ENCODE assay signal across 8 cellular contexts in genomic region chr16:56450901-56451752, GRCh38. TPM values are rescaled to one million over a fixed set of nuclear protein-coding genes. Genes with fewer than 3 reads are reported as not detected.
DNase-seq lines count a peak whose midpoint lies in the region; ATAC-seq, FAIRE-seq and TF ChIP-seq lines count a peak whose summit lies in the region.

TSS of gene NUDT21 (minus strand) at chr16:56451332. CDS start at chr16:56451202, 130 bp downstream.
TSS of gene OGFOD1 (plus strand) at chr16:56451554. CDS start at chr16:56451613, 59 bp downstream.

- dilution Hi-C loops in IMR-90 (cut with HindIII; ENCODE audit: low sequenced_read_pairs, unreplicated experiment), result no loop called here
- dilution Hi-C loops in endothelial cell of umbilical vein (cut with MboI; ENCODE audit: extremely low pct_ligation_motif_present, low sequenced_read_pairs), result no loop called here

- H3K4ac ChIP-seq in IMR-90 (ENCODE audit: low read depth, low read length), result peak within 1 kb of the TSS; percentile 77

- H3K9me1 ChIP-seq in IMR-90 (ENCODE audit: insufficient read depth, low read length) (no peaks in the 10 kb centered on the region), endothelial cell of umbilical vein (replicated peaks; ENCODE audit: control insufficient read depth, extremely low read depth, insufficient read depth, low read length) (no peaks in the 10 kb centered on the region)

- H4K8ac ChIP-seq in IMR-90 (ENCODE audit: low read depth in 2 of 2, low read length in 2 of 2), result peak within 1 kb of the TSS; percentile 44 to 81; a peak in 3 of 4 replicates

- peak within 1 kb of the TSS; percentile 59 for H3K56ac ChIP-seq in IMR-90 (ENCODE audit: extremely low read depth, insufficient read depth, low read length)

- peak within 1 kb of the TSS; percentile 57 for H2BK5ac ChIP-seq in IMR-90 (ENCODE audit: low read depth, low read length, poor library complexity, severe bottlenecking)

- peak within 1 kb of the TSS; percentile 68 for H4K5ac ChIP-seq in IMR-90 (ENCODE audit: low read depth, low read length)

- peaks cover 65% of the 10 kb centered on the region for H3K79me2 ChIP-seq in endothelial cell of umbilical vein (ENCODE audit: control insufficient read depth, insufficient read depth, low read length)

- H3K9me3 ChIP-seq in IMR-90 (ENCODE audit: control insufficient read depth, insufficient read depth, low read length) (no peaks in the 10 kb centered on the region), endothelial cell of umbilical vein (replicated peaks; ENCODE audit: control insufficient read depth, insufficient read depth, low read length) (no peaks in the 10 kb centered on the region)

- H3K79me1 ChIP-seq in IMR-90 (ENCODE audit: low read depth in 1 of 2, low read length in 2 of 2), result peaks cover 16 to 47% of the 10 kb centered on the region in 2 experiments

- H3K4me2 ChIP-seq in IMR-90 (ENCODE audit: low read depth, low read length), result peak within 1 kb of the TSS; percentile 99
- peak within 1 kb of the TSS; percentile 90 for H3K4me2 ChIP-seq in endothelial cell of umbilical vein (ENCODE audit: insufficient read depth, low read length)

- CTCF ChIA-PET in IMR-90 (lab: Yijun Ruan, JAX) (interaction anchor here (1.0 kb wide), 2 partner anchors 19 to 149 kb away, joined by 3 read pairs; no protein-coding TSS in a partner anchor), endothelial cell of umbilical vein (lab: Charles Lee) (interaction anchor here (0.9 to 1.2 kb wide), 5 partner anchors 9 to 149 kb away, joined by 3 to 4 read pairs (median 3); no protein-coding TSS in a partner anchor)

- H3K23ac ChIP-seq in IMR-90 (ENCODE audit: low read depth, low read length), result peak within 1 kb of the TSS; percentile 75

- H3K27me3 ChIP-seq in IMR-90 (ENCODE audit: control insufficient read depth, insufficient read depth, low read length) (no peaks in the 10 kb centered on the region), endothelial cell of umbilical vein (ENCODE audit: control insufficient read depth in 2 of 2, insufficient read depth in 2 of 2, low read length in 2 of 2) (no peaks in the 10 kb centered on the region)

- no peak within 1 kb of the TSS for H3K18ac ChIP-seq in IMR-90 (ENCODE audit: low read depth, low read length)

- no peak within 1 kb of the TSS for H2BK20ac ChIP-seq in IMR-90 (ENCODE audit: low read depth, low read length)

- TF ChIP-seq POLR2A in IMR-90 (IDR thresholded peaks at IDR 0.05; ENCODE audit: low read depth, low read length), result peak; percentile 81
- TF ChIP-seq POLR2A in endothelial cell of umbilical vein (IDR thresholded peaks at IDR 0.05; ENCODE audit: low read depth, low read length), result peak; percentile 75

- H3K4me3 ChIP-seq in IMR-90 (ENCODE audit: insufficient read depth, low read depth, low read length), result peak within 1 kb of the TSS; percentile 77
- H3K4me3 ChIP-seq in endothelial cell of umbilical vein (replicated peaks in 1 of 3; ENCODE audit: insufficient read depth in 1 of 3, low read depth in 1 of 3, low read length in 3 of 3), result peak within 1 kb of the TSS; percentile 80 to 99 (median 84)

- TF ChIP-seq CTCF in IMR-90 (conservative IDR thresholded peaks at IDR 0.05; ENCODE audit: low read depth, low read length), result no peak
- no peak for TF ChIP-seq CTCF in endothelial cell of umbilical vein (IDR thresholded peaks at IDR 0.05; ENCODE audit: extremely low read depth in 1 of 2, insufficient read depth in 1 of 2, low read depth in 1 of 2, low read length in 2 of 2)

- peak; percentile 95 for ATAC-seq in GM21528 (IDR thresholded peaks at IDR 0.05; ENCODE audit: low FRiP score, unreplicated experiment)
- peak; percentile 98 for ATAC-seq in IMR-90 (ENCODE audit: low read depth)

- peak within 1 kb of the TSS; percentile 47 for H3K14ac ChIP-seq in IMR-90 (replicated peaks; ENCODE audit: low read depth, low read length)

- peak within 1 kb of the TSS; percentile 85 for H3K9ac ChIP-seq in IMR-90 (ENCODE audit: low read depth, low read length)
- peak within 1 kb of the TSS; percentile 78 for H3K9ac ChIP-seq in endothelial cell of umbilical vein (replicated peaks; ENCODE audit: extremely low read depth, insufficient read depth, low read length)

- WGBS in IMR-90 (ENCODE audit: extremely low coverage in 2 of 2, insufficient read length in 1 of 2), 2 experiments, result 0% methylated on average over 45 of the region's 61 CpGs; no CpG with 5 or more reads in 1 of the 2 experiments

- peak within 1 kb of the TSS; percentile 83 for H3K27ac ChIP-seq in IMR-90 (ENCODE audit: insufficient read depth, low read length)
- peak within 1 kb of the TSS; percentile 50 for H3K27ac ChIP-seq in endothelial cell of umbilical vein (ENCODE audit: insufficient read depth, low read depth, low read length)

- H2AK9ac ChIP-seq in IMR-90 (replicated peaks; ENCODE audit: low read depth, low read length, poor library complexity), result peak within 1 kb of the TSS; percentile 89

- H3K4me1 ChIP-seq in IMR-90 (ENCODE audit: control insufficient read depth, insufficient read depth, low read length), result peaks cover 2% of the 10 kb centered on the region; the same call in 1 of the 2 replicates
- peaks cover 30% of the 10 kb centered on the region for H3K4me1 ChIP-seq in endothelial cell of umbilical vein (ENCODE audit: control insufficient read depth, extremely low read depth, insufficient read depth, low read length)

- H2AFZ ChIP-seq in IMR-90 (replicated peaks; ENCODE audit: low read length, poor library complexity) (peak within 1 kb of the TSS; percentile 91), endothelial cell of umbilical vein (ENCODE audit: low read depth, low read length) (peak within 1 kb of the TSS; percentile 85)

- peak within 1 kb of the TSS; percentile 5 for H2AK5ac ChIP-seq in IMR-90 (ENCODE audit: low read depth, low read length)

- no peaks in the 10 kb centered on the region; the same call in 1 of the 2 replicates for H3K36me3 ChIP-seq in IMR-90 (ENCODE audit: control insufficient read depth, insufficient read depth, low read length)
- H3K36me3 ChIP-seq in endothelial cell of umbilical vein (ENCODE audit: control insufficient read depth in 2 of 2, extremely low read depth in 1 of 2, insufficient read depth in 2 of 2, low read length in 2 of 2), result peaks cover 0 to 15% of the 10 kb centered on the region in 2 experiments

- no peak for TF ChIP-seq RAD21 in IMR-90 (IDR thresholded peaks at IDR 0.05; ENCODE audit: low read length)

- peak within 1 kb of the TSS; percentile 40 for H4K91ac ChIP-seq in IMR-90 (ENCODE audit: insufficient read depth, low read depth, low read length)

- TSS peak; percentile 58 for BruUV-seq in IMR-90 (replicated peaks; lab: Mats Ljungman, UMichigan)
- TSS peak; percentile 50 for BruUV-seq in endothelial cell of umbilical vein (replicated peaks; lab: Mats Ljungman, UMichigan)

- in situ Hi-C loops in IMR-90 (cut with MboI; ENCODE audit: low sequenced_read_pairs), result no loop called here

- FAIRE-seq in endothelial cell of umbilical vein (lab: Jason Lieb, UNC), result peak; percentile 90

- H2BK15ac ChIP-seq in IMR-90 (ENCODE audit: low read depth, low read length), result no peak within 1 kb of the TSS

- DNase-seq in DMS 273 (lab: John Stamatoyannopoulos, UW; ENCODE audit: unreplicated experiment) (peak; percentile 98), IMR-90 (peak; percentile 98), OCI-M1 (lab: John Stamatoyannopoulos, UW) (peak; percentile 95), activated T-cell treated with anti-CD3 and anti-CD28 coated beads for 24 hours (ENCODE audit: low read depth) (peak; percentile 88), endothelial cell of umbilical vein (ENCODE audit: low read depth, low spot score) (peak; percentile 98), midbrain (lab: John Stamatoyannopoulos, UW) (peak; percentile 98)
- peak; percentile 78 to 84 for DNase-seq in stimulated activated CD8-positive, alpha-beta memory T cell treated with anti-CD3 and anti-CD28 coated beads, Interleukin-2, amount 100 ng/mL, for 1 hour (ENCODE audit: low read depth in 2 of 2)

- intact Hi-C loops in IMR-90 (cut with micrococcal nuclease) (loop anchor here (5.0 kb wide), 1 partner anchor 251 kb away; no protein-coding TSS in a partner anchor), endothelial cell of umbilical vein (cut with micrococcal nuclease) (loop anchor here (1.0 to 2.0 kb wide), 3 partner anchors 26 to 156 kb away; partner anchors contain the start of gene AMFR)

- H4K20me1 ChIP-seq in IMR-90 (ENCODE audit: insufficient read depth, low read length) (peaks cover 13% of the 10 kb centered on the region; the same call in 1 of the 2 replicates), endothelial cell of umbilical vein (replicated peaks; ENCODE audit: control insufficient read depth, extremely low read depth, insufficient read depth, low read length) (no peaks in the 10 kb centered on the region)

- POLR2A ChIA-PET in IMR-90 (lab: Charles Lee; ENCODE audit: unreplicated experiment), result no interaction called here
- POLR2A ChIA-PET in endothelial cell of umbilical vein (lab: Charles Lee), result interaction anchor here (0.5 kb wide), 1 partner anchor 12 kb away, joined by 11 read pairs; no protein-coding TSS in a partner anchor

- H2BK120ac ChIP-seq in IMR-90 (ENCODE audit: low read depth, low read length), result no peak within 1 kb of the TSS

RNA-seq across cellular contexts. Expression of gene NUDT21, which starts in this region (rescaled TPM):
- 165 and 166 TPM in 2 replicates for total RNA-seq in IMR-90 (2012; rRNA removed)
- 52.4 and 60.9 TPM in 2 replicates for polyA plus RNA-seq in IMR-90 (2012; rRNA removed)
- polyA plus RNA-seq in IMR-90 (2012; cell fraction: cytosol; rRNA removed), result 42.7 and 48.8 TPM in 2 replicates
- 19.6 and 21.6 TPM in 2 replicates for polyA plus RNA-seq in IMR-90 (2012; cell fraction: nucleus; rRNA removed; ENCODE audit: low replicate concordance)
- total RNA-seq in endothelial cell of umbilical vein, result 155 and 158 TPM in 2 replicates
- polyA plus RNA-seq in endothelial cell of umbilical vein, result 48.2 and 56.4 TPM in 2 replicates
- polyA plus RNA-seq in endothelial cell of umbilical vein (2011; cell fraction: cytosol; rRNA removed), result 63.1 and 71.1 TPM in 2 replicates
- 40.0 and 43.5 TPM in 2 replicates for polyA plus RNA-seq in endothelial cell of umbilical vein (2011; cell fraction: nucleus; rRNA removed)
- polyA plus RNA-seq in endothelial cell of umbilical vein (2012), result 110 and 149 TPM in 2 replicates
- 94.2 and 106 TPM in 2 replicates for polyA minus RNA-seq in endothelial cell of umbilical vein
- 82.9 TPM for polyA minus RNA-seq in endothelial cell of umbilical vein (2011; cell fraction: cytosol; rRNA and poly(A)+ RNA removed)
- 45.8 and 50.7 TPM in 2 replicates for polyA minus RNA-seq in endothelial cell of umbilical vein (2011; cell fraction: nucleus; rRNA and poly(A)+ RNA removed)

RNA-seq across cellular contexts. Expression of gene OGFOD1, which starts in this region (rescaled TPM):
- total RNA-seq in IMR-90 (2012; rRNA removed) (102 and 103 TPM in 2 replicates), endothelial cell of umbilical vein (52.3 and 54.8 TPM in 2 replicates)
- polyA plus RNA-seq in IMR-90 (2012; rRNA removed) (39.2 and 43.5 TPM in 2 replicates), endothelial cell of umbilical vein (16.5 and 26.6 TPM in 2 replicates)
- 14.4 and 24.2 TPM in 2 replicates for polyA plus RNA-seq in IMR-90 (2012; cell fraction: cytosol; rRNA removed)
- polyA plus RNA-seq in IMR-90 (2012; cell fraction: nucleus; rRNA removed; ENCODE audit: low replicate concordance), result 6.6 and 18.8 TPM in 2 replicates
- 31.0 and 40.1 TPM in 2 replicates for polyA plus RNA-seq in endothelial cell of umbilical vein (2011; cell fraction: cytosol; rRNA removed)
- polyA plus RNA-seq in endothelial cell of umbilical vein (2011; cell fraction: nucleus; rRNA removed), result 21.6 and 28.6 TPM in 2 replicates
- polyA plus RNA-seq in endothelial cell of umbilical vein (2012), result 71.1 and 84.9 TPM in 2 replicates
- 32.9 and 47.5 TPM in 2 replicates for polyA minus RNA-seq in endothelial cell of umbilical vein
- polyA minus RNA-seq in endothelial cell of umbilical vein (2011; cell fraction: cytosol; rRNA and poly(A)+ RNA removed), result 23.4 TPM
- 13.9 and 26.3 TPM in 2 replicates for polyA minus RNA-seq in endothelial cell of umbilical vein (2011; cell fraction: nucleus; rRNA and poly(A)+ RNA removed)

Comparison
In these comparisons a context has a peak if more than half of its experiments do, and no peak if none do; other contexts are left out.
1. Peak in every context shown above with its lines: DNase-seq, ATAC-seq, H3K4me3 ChIP-seq and H3K27ac ChIP-seq.